ENCODE assay signal across 1 cellular context in genomic region chr3:46464326-46465195, GRCh38.
TF ChIP-seq lines count a peak whose summit lies in the region.

Gene LTF, minus strand, starts transcription at chr3:46464905. Its CDS starts 38 bp downstream, at chr3:46464867.

TF ChIP-seq in IMR-90, 13 proteins besides CTCF, POLR2A, EP300 and RAD21:
- TF ChIP-seq RFX5 (IDR thresholded peaks at IDR 0.05; ENCODE audit: low read depth, low read length), result no peak
- no peak for TF ChIP-seq ELK1 (IDR thresholded peaks at IDR 0.05; ENCODE audit: borderline replicate concordance, low read depth, low read length)
- TF ChIP-seq MAZ (IDR thresholded peaks at IDR 0.05; ENCODE audit: borderline replicate concordance, low read depth, low read length), result no peak
- TF ChIP-seq MXI1 (IDR thresholded peaks at IDR 0.05; ENCODE audit: borderline replicate concordance, low read depth, low read length), result no peak
- no peak for TF ChIP-seq NFE2L2 (IDR thresholded peaks at IDR 0.05; ENCODE audit: low read depth, low read length)
